In genomic region chr2:147275943-147276342, GRCh38 we compare ENCODE assay signal across 1 cellular context.
TF ChIP-seq lines count a peak whose summit lies in the region.

No MANE protein-coding gene starts in this region.

TF ChIP-seq in H1, 55 proteins besides CTCF, POLR2A, EP300 and RAD21 (continued from another document):
- TF ChIP-seq ATF2 (IDR thresholded peaks at IDR 0.05; ENCODE audit: low read length) (no peak), CBX5 (IDR thresholded peaks at IDR 0.05; ENCODE audit: low read depth, low read length) (no peak), ASH2L (IDR thresholded peaks at IDR 0.05; ENCODE audit: low read length) (no peak)
